Comparison of ENCODE assay signal across 11 cellular contexts in the genomic region with DNA sequence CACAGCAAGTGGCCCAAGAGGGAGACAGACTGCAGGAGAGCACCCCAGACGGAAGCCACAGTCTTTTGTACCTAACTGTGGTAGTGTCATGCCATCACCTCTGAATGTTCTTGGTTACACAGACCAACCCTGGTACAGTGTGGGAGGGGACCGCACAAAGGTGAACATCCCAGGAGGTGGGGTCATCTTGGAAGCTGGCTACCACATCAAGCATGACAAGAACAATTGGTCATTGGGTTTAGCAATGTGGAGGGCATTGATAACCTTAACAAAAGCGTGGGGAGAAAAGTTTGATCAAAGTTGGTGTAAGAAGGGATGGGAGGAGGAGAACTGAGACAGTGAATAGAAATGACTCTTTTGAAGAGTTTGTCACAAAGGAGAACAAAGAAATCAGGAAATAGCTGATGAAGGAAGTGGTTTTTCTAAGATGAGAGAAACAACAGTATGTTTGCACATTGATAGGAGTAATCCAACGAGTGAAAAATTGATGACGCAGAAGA.
DNase-seq lines count a peak whose midpoint lies in the region; ATAC-seq lines count a peak whose summit lies in the region.
"Had no signal": no experiment of that assay in that cellular context is flagged by ENCODE, and none has a peak within 500 bp of the region (broad histone marks: within the 10 kb centered on the region; RNA-seq: fewer than 3 reads in every experiment).

No MANE protein-coding gene starts in this region.

- peak; percentile 57 for DNase-seq in stimulated activated CD4-positive, alpha-beta T cell treated with anti-CD3 and anti-CD28 coated beads, Interleukin-15, amount 100 ng/mL, for 24 hours
- no peak for DNase-seq in SHP77 treated with DMSO at 0.1 percent for 48 hours (lab: John Stamatoyannopoulos, UW)
- DNase-seq: body of pancreas, NCI-H345 had no signal

- H3K4me2 ChIP-seq in BLaER1, result peak overlapping the region; percentile 66

- no peak overlapping the region for H3K27ac Mint-ChIP-seq in activated T-helper 17 cell treated with anti-CD3 and anti-CD28 coated beads, Interleukin-2, amount 50 U/mL, for 72 hours

- no peaks in the 10 kb centered on the region for H4K20me1 ChIP-seq in BLaER1

- peaks cover 37% of the 10 kb centered on the region for H3K4me1 ChIP-seq in BLaER1
- H3K4me1 ChIP-seq: body of pancreas, esophagus muscularis mucosa had no signal

- H3K4me3 Mint-ChIP-seq in activated T-helper 17 cell treated with anti-CD3 and anti-CD28 coated beads, Interleukin-2, amount 50 U/mL, for 72 hours, result no peak overlapping the region

- no peak overlapping the region for H3K4me3 ChIP-seq in BLaER1
- H3K4me3 ChIP-seq: body of pancreas, esophagus muscularis mucosa had no signal

- H3K9ac ChIP-seq in BLaER1, result no peak overlapping the region

- H3K9me3 Mint-ChIP-seq in activated T-helper 17 cell treated with anti-CD3 and anti-CD28 coated beads, Interleukin-2, amount 50 U/mL, for 72 hours, result no peaks in the 10 kb centered on the region

- no peaks in the 10 kb centered on the region for H3K27me3 ChIP-seq in BLaER1
- H3K27me3 ChIP-seq: body of pancreas, esophagus muscularis mucosa had no signal

- peak; percentile 69 to 73 for ATAC-seq in activated CD4-positive, CD25-positive, alpha-beta regulatory T cell treated with anti-CD3 and anti-CD28 coated beads, Interleukin-2, amount 50 U/mL, for 24 hours
- ATAC-seq in activated T-helper 17 cell treated with anti-CD3 and anti-CD28 coated beads, Interleukin-2, amount 50 U/mL, for 72 hours (replicated peaks), result peak; percentile 80
- ATAC-seq in HG03457 (IDR thresholded peaks at IDR 0.05; ENCODE audit: unreplicated experiment) (no peak), HG02938 (IDR thresholded peaks at IDR 0.05; ENCODE audit: unreplicated experiment) (no peak), GM19023 (IDR thresholded peaks at IDR 0.05; ENCODE audit: unreplicated experiment) (no peak)
- ATAC-seq: body of pancreas had no signal

- H3K27ac ChIP-seq in BLaER1, result no peak overlapping the region; the same call in 1 of the 2 replicates
- H3K27ac ChIP-seq: body of pancreas, esophagus muscularis mucosa had no signal

- H3K9me3 ChIP-seq in BLaER1, result no peaks in the 10 kb centered on the region
- H3K9me3 ChIP-seq: body of pancreas, esophagus muscularis mucosa had no signal

- no peaks in the 10 kb centered on the region for H3K27me3 Mint-ChIP-seq in activated T-helper 17 cell treated with anti-CD3 and anti-CD28 coated beads, Interleukin-2, amount 50 U/mL, for 72 hours

- H3K4me1 Mint-ChIP-seq in activated T-helper 17 cell treated with anti-CD3 and anti-CD28 coated beads, Interleukin-2, amount 50 U/mL, for 72 hours, result peaks cover 46% of the 10 kb centered on the region

- H3K36me3 ChIP-seq in BLaER1, result no peaks in the 10 kb centered on the region
- H3K36me3 ChIP-seq: esophagus muscularis mucosa had no signal

- no peaks in the 10 kb centered on the region for H3K36me3 Mint-ChIP-seq in activated T-helper 17 cell treated with anti-CD3 and anti-CD28 coated beads, Interleukin-2, amount 50 U/mL, for 72 hours (ENCODE audit: low read depth)

Comparison
In these comparisons a context has a peak if more than half of its experiments do, and no peak if none do; other contexts are left out.
1. ATAC-seq: peak in activated CD4-positive, CD25-positive, alpha-beta regulatory T cell treated with anti-CD3 and anti-CD28 coated beads, Interleukin-2, amount 50 U/mL, for 24 hours (2 of 2) and activated T-helper 17 cell treated with anti-CD3 and anti-CD28 coated beads, Interleukin-2, amount 50 U/mL, for 72 hours (single experiment); none in HG03457 (single experiment), HG02938 (single experiment) and GM19023 (single experiment).